11 cellular contexts compared by ENCODE assay signal in the genomic region with DNA sequence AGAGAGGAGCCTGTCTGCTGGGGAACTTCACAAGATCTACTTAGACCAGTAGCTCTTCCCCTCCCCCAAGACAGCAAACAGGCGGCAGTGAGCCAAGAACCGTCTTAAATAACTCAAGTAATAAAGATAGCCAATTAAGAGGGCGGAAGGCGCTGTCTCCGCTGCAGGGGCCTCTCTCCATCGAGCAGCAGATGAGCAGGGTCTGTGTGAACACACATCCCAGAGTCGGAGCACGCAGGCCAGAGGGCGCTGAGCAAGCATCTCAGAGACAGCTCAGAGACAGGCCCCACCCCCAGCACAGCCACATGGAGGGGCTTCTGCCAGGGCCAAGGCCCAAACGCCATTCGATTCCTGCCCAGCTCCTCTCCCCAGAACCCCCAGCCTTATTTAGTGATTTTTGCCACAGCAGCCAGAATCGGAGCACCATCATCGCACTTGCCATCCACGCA. TPM values are rescaled to one million over a fixed set of nuclear protein-coding genes. Genes with fewer than 3 reads are reported as not detected.
A peak's percentile ranks its signal among the peaks of the same experiment; 100 is the strongest.
DNase-seq lines count a peak whose midpoint lies in the region; ATAC-seq and TF ChIP-seq lines count a peak whose summit lies in the region.
"Had no signal": no experiment of that assay in that cellular context is flagged by ENCODE, and none has a peak within 500 bp of the region (broad histone marks: within the 10 kb centered on the region; RNA-seq: fewer than 3 reads in every experiment).

No MANE protein-coding gene starts in this region.

- H3K27ac ChIP-seq in BLaER1 treated with 17β-estradiol and CSF1 and Interleukin-3, amounts not matched to agents 10 nM and 100 nM, result peak overlapping the region in 5 of 11 experiments; percentile 5 to 57 (median 40); a peak in 6 of 22 replicates
- H3K27ac ChIP-seq in colonic mucosa (no peak overlapping the region), muscle layer of colon (ENCODE audit: low read depth, low read length) (peak overlapping the region; percentile 53)

- peak overlapping the region in 7 of 11 experiments; percentile 1 to 43 (median 18); a peak in 6 of 22 replicates for H3K9ac ChIP-seq in BLaER1 treated with 17β-estradiol and CSF1 and Interleukin-3, amounts not matched to agents 10 nM and 100 nM
- H3K9ac ChIP-seq in colonic mucosa (ENCODE audit: low read depth in 2 of 2, low read length in 2 of 2) (peak overlapping the region in 1 of 2 donors; percentile 45), muscle layer of colon (ENCODE audit: low read length) (no peak overlapping the region)

- no peaks in the 10 kb centered on the region for H3K9me3 ChIP-seq in BLaER1 treated with 17β-estradiol and CSF1 and Interleukin-3, amounts not matched to agents 10 nM and 100 nM (replicated peaks in 1 of 11)
- H3K9me3 ChIP-seq in colonic mucosa (no peaks in the 10 kb centered on the region), muscle layer of colon (ENCODE audit: low read length) (no peaks in the 10 kb centered on the region)

- H3K27me3 ChIP-seq in BLaER1 treated with 17β-estradiol and CSF1 and Interleukin-3, amounts not matched to agents 10 nM and 100 nM, result no peaks in the 10 kb centered on the region
- H3K27me3 ChIP-seq in colonic mucosa (no peaks in the 10 kb centered on the region), muscle layer of colon (ENCODE audit: control insufficient read depth in 1 of 2, insufficient read depth in 2 of 2, low read length in 2 of 2) (no peaks in the 10 kb centered on the region)

- no peak overlapping the region for H3K4me3 ChIP-seq in BLaER1 treated with 17β-estradiol and CSF1 and Interleukin-3, amounts not matched to agents 10 nM and 100 nM
- H3K4me3 ChIP-seq in colonic mucosa (no peak overlapping the region), muscle layer of colon (ENCODE audit: low read depth in 1 of 2, low read length in 2 of 2) (no peak overlapping the region)

- no peak for TF ChIP-seq CTCF in colonic mucosa (IDR thresholded peaks at IDR 0.05)

- peaks cover 0 to 75% (median 19%) of the 10 kb centered on the region in 11 experiments; a peak in 13 of 22 replicates for H4K20me1 ChIP-seq in BLaER1 treated with 17β-estradiol and CSF1 and Interleukin-3, amounts not matched to agents 10 nM and 100 nM

- DNase-seq in NCI-H2171 treated with DMSO at 0.1 percent for 48 hours (lab: John Stamatoyannopoulos, UW) (peak; percentile 79), colonic mucosa (peak; percentile 52), KBM-7 (no peak), SW 1271 (lab: John Stamatoyannopoulos, UW) (no peak)
- no peak for DNase-seq in stimulated activated naive CD4-positive, alpha-beta T cell treated with Interleukin-2 at 50 U/mL for 16 hours (lab: John Stamatoyannopoulos, UW)
- DNase-seq: activated B cell treated with CpG ODN at 0.5 μM for 24 hours, MM.1S had no signal

- in situ Hi-C loops in KBM-7 (cut with MboI; ENCODE audit: low pct_unique_long_range_greater_than_20kb, low sequenced_read_pairs), result no loop called here

- H3K4me2 ChIP-seq in BLaER1 treated with 17β-estradiol and CSF1 and Interleukin-3, amounts not matched to agents 10 nM and 100 nM, result peak overlapping the region; percentile 25 to 99 (median 43)

- intact Hi-C loops in colonic mucosa (cut with DNase I), result no loop called here

- H3K36me3 ChIP-seq in BLaER1 treated with 17β-estradiol and CSF1 and Interleukin-3, amounts not matched to agents 10 nM and 100 nM, result peaks cover 0 to 8% (median 0%) of the 10 kb centered on the region in 11 experiments; a peak in 1 of 22 replicates
- H3K36me3 ChIP-seq in colonic mucosa (no peaks in the 10 kb centered on the region), muscle layer of colon (ENCODE audit: insufficient read depth, low read length) (no peaks in the 10 kb centered on the region)

- ATAC-seq in GM18520 (IDR thresholded peaks at IDR 0.05; ENCODE audit: unreplicated experiment), result no peak
- ATAC-seq: HCT116 had no signal

- H3K4me1 ChIP-seq in BLaER1 treated with 17β-estradiol and CSF1 and Interleukin-3, amounts not matched to agents 10 nM and 100 nM, result peaks cover 61 to 91% (median 76%) of the 10 kb centered on the region in 10 experiments
- H3K4me1 ChIP-seq in colonic mucosa, result peaks cover 11% of the 10 kb centered on the region
- peaks cover 83% of the 10 kb centered on the region for H3K4me1 ChIP-seq in muscle layer of colon (ENCODE audit: insufficient read depth, low read length)

RNA-seq across cellular contexts. Expression of a gene that starts 11.1 kb away (rescaled TPM):
- 10 to 100 TPM in 1 of 2 donors, 1 to 10 TPM in 1; 5.6 to 14.0 TPM for total RNA-seq in colonic mucosa

RNA-seq across cellular contexts. Expression of a gene that starts 43.1 kb away (rescaled TPM):
- 10 to 100 TPM in 1 of 2 donors, 1 to 10 TPM in 1; 7.9 to 13.0 TPM for total RNA-seq in colonic mucosa

Comparison
In these comparisons a context has a peak if more than half of its experiments do, and no peak if none do; other contexts are left out.
1. DNase-seq: peak in NCI-H2171 treated with DMSO at 0.1 percent for 48 hours (single experiment) and colonic mucosa (single experiment); none in KBM-7 (single experiment), stimulated activated naive CD4-positive, alpha-beta T cell treated with Interleukin-2 at 50 U/mL for 16 hours (single experiment) and SW 1271 (0 of 2).